ENCODE assay signal across 16 cellular contexts in the genomic region with DNA sequence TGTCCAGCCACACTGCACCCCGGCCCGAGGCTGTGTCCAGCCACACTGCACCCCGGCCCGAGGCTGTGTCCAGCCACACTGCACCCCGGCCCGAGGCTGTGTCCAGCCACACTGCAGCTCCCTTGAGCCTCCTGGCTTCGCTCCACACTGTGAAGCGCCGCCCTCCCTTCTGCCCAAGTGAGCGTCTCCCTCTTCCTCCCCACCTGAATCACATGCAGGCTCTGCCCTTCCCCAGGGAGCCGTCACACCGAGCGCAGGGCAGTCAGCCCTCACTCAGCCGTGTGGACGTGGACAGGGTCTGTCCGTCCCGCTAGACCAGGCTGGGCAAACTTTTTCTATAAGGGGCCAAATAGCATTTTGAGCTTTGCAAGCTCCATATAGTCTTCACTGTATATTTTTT. TPM values are rescaled to one million over a fixed set of nuclear protein-coding genes. Genes with fewer than 3 reads are reported as not detected.
"Had no signal": no experiment of that assay in that cellular context is flagged by ENCODE, and none has a peak within 500 bp of the region (broad histone marks: within the 10 kb centered on the region; RNA-seq: fewer than 3 reads in every experiment).

No MANE protein-coding gene starts in this region.

- H3K27me3 ChIP-seq: adrenal gland, right atrium auricular region, upper lobe of left lung had no signal

- H3K36me3 ChIP-seq: adrenal gland, gastrocnemius medialis, neutrophil, right atrium auricular region, upper lobe of left lung had no signal

- H3K4me3 Mint-ChIP-seq: activated CD8-positive, alpha-beta T cell treated with anti-CD3 and anti-CD28 coated beads, Interleukin-2, amount 10 ng/mL, durations not matched to agents 7 days and 5 days; mesothelial cell of epicardium; T-cell had no signal

- H3K4me1 Mint-ChIP-seq: T-cell had no signal

- ATAC-seq: activated CD8-positive, alpha-beta T cell treated with anti-CD3 and anti-CD28 coated beads, Interleukin-2, amount 10 ng/mL, durations not matched to agents 7 days and 5 days; gastrocnemius medialis; T-cell had no signal

- H3K36me3 Mint-ChIP-seq: mesothelial cell of epicardium, T-cell had no signal

- H3K4me3 ChIP-seq: adrenal gland, coronary artery, gastrocnemius medialis, right atrium auricular region, upper lobe of left lung had no signal

- DNase-seq: activated CD4-positive, alpha-beta T cell treated with anti-CD3 and anti-CD28 coated beads for 48 hours; activated CD8-positive, alpha-beta memory T cell treated with anti-CD3 and anti-CD28 coated beads, Interleukin-2, amount 50 U/mL, for 48 hours; activated CD8-positive, alpha-beta T cell treated with anti-CD3 and anti-CD28 coated beads, Interleukin-2, amount 10 ng/mL, durations not matched to agents 7 days and 5 days; adrenal gland; caudate nucleus; effector memory CD4-positive, alpha-beta T cell; stimulated activated CD4-positive, alpha-beta T cell treated with anti-CD3 and anti-CD28 coated beads, Interleukin-2, amount 100 ng/mL, for 24 hours; stimulated activated naive CD4-positive, alpha-beta T cell; T-cell had no signal

- H3K27ac Mint-ChIP-seq: activated CD8-positive, alpha-beta T cell treated with anti-CD3 and anti-CD28 coated beads, Interleukin-2, amount 10 ng/mL, durations not matched to agents 7 days and 5 days; mesothelial cell of epicardium; T-cell had no signal

- H3K9me3 Mint-ChIP-seq: mesothelial cell of epicardium, T-cell had no signal

- H3K27me3 Mint-ChIP-seq: T-cell had no signal

- H3K27ac ChIP-seq: adrenal gland, coronary artery, epithelial cell of prostate, gastrocnemius medialis, neutrophil, right atrium auricular region, upper lobe of left lung had no signal

- H3K4me1 ChIP-seq: adrenal gland, gastrocnemius medialis, right atrium auricular region, upper lobe of left lung had no signal

- H3K9me3 ChIP-seq: adrenal gland, gastrocnemius medialis, neutrophil, right atrium auricular region, upper lobe of left lung had no signal

RNA-seq across cellular contexts. Expression of a gene that starts 27.6 kb away (rescaled TPM):
- total RNA-seq: activated CD8-positive, alpha-beta T cell treated with anti-CD3 and anti-CD28 coated beads, Interleukin-2, amount 10 ng/mL, durations not matched to agents 7 days and 5 days; T-cell had no signal
